2 cellular contexts compared by ENCODE assay signal in the genomic region with DNA sequence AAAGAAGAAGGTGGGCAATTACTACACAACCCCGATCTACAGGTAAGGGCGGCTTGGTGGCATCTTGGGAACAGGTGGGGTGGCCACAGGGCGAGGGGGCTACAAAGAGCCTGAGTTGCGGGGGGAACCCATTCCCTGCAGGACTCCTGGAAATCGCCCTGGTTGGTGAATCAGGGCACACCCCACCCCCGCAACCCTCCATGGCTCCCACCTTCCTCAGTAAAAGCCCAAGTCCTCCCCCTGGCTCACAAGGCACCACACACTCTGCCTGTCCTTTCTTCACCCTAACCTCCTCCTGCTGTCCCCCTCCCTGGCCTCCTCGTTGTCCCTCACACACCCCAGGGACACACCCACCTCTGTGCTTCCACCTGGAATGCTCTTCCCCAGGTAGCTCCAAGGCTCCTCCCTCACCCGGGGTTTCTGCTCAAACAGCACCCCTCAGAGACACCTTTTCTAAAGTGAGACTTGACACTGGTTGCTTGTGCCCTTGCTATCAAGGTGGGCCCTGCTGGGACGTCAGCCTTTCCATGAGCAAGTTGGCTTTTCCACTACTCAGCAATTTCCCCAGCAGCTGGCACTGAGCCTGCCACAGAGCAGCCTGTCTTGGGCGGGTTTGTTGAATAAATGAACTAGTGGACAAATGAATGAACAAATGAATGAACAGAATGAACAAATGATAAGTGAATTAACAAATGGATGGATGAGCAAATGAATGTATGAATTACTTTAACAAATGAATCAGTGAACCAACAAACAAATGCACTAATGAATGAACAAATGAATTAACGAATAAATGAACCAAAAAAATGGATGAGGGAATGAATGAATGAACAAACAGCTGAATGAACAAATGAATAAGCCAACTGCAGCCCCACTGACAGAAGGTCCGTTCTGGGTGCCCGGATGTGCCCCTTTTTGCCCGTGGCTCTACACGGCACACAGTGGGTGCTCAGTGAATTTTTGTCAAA.
TF ChIP-seq lines count a peak whose summit lies in the region.

No MANE protein-coding gene starts in this region.

TF ChIP-seq in HepG2, 621 proteins besides CTCF, POLR2A, EP300 and RAD21:
- TF ChIP-seq MAFK (conservative IDR thresholded peaks at IDR 0.05 in 1 of 2, IDR thresholded peaks at IDR 0.05 in 1 of 2; ENCODE audit: low read length in 2 of 2) (peak; percentile 57 to 77), ZNF24 (IDR thresholded peaks at IDR 0.05) (peak; percentile 88), MAFF (IDR thresholded peaks at IDR 0.05; ENCODE audit: low read depth, low read length) (peak; percentile 65), ZNF589 (CRISPR knock-in tag; conservative IDR thresholded peaks at IDR 0.05) (no peak)
- TF ChIP-seq, protein P1, sequence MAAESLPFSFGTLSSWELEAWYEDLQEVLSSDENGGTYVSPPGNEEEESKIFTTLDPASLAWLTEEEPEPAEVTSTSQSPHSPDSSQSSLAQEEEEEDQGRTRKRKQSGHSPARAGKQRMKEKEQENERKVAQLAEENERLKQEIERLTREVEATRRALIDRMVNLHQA (CRISPR knock-in tag; IDR thresholded peaks at IDR 0.05), result no peak
- TF ChIP-seq, protein P2, sequence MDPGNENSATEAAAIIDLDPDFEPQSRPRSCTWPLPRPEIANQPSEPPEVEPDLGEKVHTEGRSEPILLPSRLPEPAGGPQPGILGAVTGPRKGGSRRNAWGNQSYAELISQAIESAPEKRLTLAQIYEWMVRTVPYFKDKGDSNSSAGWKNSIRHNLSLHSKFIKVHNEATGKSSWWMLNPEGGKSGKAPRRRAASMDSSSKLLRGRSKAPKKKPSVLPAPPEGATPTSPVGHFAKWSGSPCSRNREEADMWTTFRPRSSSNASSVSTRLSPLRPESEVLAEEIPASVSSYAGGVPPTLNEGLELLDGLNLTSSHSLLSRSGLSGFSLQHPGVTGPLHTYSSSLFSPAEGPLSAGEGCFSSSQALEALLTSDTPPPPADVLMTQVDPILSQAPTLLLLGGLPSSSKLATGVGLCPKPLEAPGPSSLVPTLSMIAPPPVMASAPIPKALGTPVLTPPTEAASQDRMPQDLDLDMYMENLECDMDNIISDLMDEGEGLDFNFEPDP (CRISPR knock-in tag; conservative IDR thresholded peaks at IDR 0.05), result no peak

TF ChIP-seq in K562, 482 proteins besides CTCF, POLR2A, EP300 and RAD21:
- TF ChIP-seq ZNF217 (CRISPR knock-in tag; IDR thresholded peaks at IDR 0.05) (no peak), ZNF316 (IDR thresholded peaks at IDR 0.05) (peak; percentile 52; the same call in 1 of the 2 replicates), KLF13 (tag; IDR thresholded peaks at IDR 0.05; ENCODE audit: borderline replicate concordance, low read depth) (no peak), ZNF24 (IDR thresholded peaks at IDR 0.05) (peak; percentile 98), C11orf30 (IDR thresholded peaks at IDR 0.05; ENCODE audit: low read depth) (peak; percentile 53), MAFK (IDR thresholded peaks at IDR 0.05; ENCODE audit: low read length) (0 out of 2 replicates have a peak, but pooled peaks have one; percentile 9), ZFP36 (IDR thresholded peaks at IDR 0.05; ENCODE audit: low read depth, low read length, partially characterized antibody) (peak; percentile 37), MAFG (tag; conservative IDR thresholded peaks at IDR 0.05) (peak; percentile 42; the same call in 1 of the 2 replicates), CBFB (CRISPR knock-in tag; IDR thresholded peaks at IDR 0.05) (no peak), KDM2B (CRISPR knock-in tag; IDR thresholded peaks at IDR 0.05) (no peak), RBM25 (IDR thresholded peaks at IDR 0.05; ENCODE audit: low read depth, low read length, severe bottlenecking) (peak; percentile 15), KAT8 (IDR thresholded peaks at IDR 0.05; ENCODE audit: low read depth) (no peak), DNMT1 (IDR thresholded peaks at IDR 0.05) (no peak), MYNN (IDR thresholded peaks at IDR 0.05) (no peak), MYNN (CRISPR knock-in tag; IDR thresholded peaks at IDR 0.05) (no peak)
